ENCODE assay signal across 11 cellular contexts in the genomic region with DNA sequence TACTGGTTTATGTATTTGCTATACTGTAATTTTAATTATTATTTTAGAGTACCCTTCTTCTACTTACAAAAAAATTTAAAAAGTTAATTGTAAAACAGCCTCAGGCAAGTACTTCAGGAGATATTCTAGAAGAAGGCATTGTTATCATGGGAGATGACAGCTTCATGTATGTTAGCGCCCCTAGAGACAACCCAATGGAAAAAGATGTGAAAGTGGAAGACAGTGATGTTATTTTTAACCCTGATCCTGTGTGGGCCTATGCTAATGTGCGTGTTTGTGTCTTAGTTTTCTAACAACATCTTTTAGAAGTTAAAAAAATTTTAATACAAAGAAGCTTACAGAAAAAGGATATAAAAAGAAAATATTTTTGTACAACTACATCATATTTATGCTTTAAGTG.
A peak's percentile ranks its signal among the peaks of the same experiment; 100 is the strongest.
DNase-seq lines count a peak whose midpoint lies in the region; ATAC-seq and TF ChIP-seq lines count a peak whose summit lies in the region.
"Had no signal": no experiment of that assay in that cellular context is flagged by ENCODE, and none has a peak within 500 bp of the region (broad histone marks: within the 10 kb centered on the region; RNA-seq: fewer than 3 reads in every experiment).

No MANE protein-coding gene starts in this region.

- no peaks in the 10 kb centered on the region for H3K27me3 Mint-ChIP-seq in activated T-helper 1 cell treated with anti-CD3 and anti-CD28 coated beads, Interleukin-12 subunit alpha, Interleukin-12 subunit beta, Interleukin-2, Interleukin-4 antibody, amounts not matched to agents 30 ng/mL and 10 ng/mL and 1 ng/mL, durations not matched to agents 14 hours and 24 hours and 36 hours (ENCODE audit: insufficient read depth)
- H3K27me3 Mint-ChIP-seq: CD4-positive, alpha-beta T cell had no signal

- peak; percentile 13 for TF ChIP-seq CTCF in GM12873 (IDR thresholded peaks at IDR 0.05; ENCODE audit: insufficient read depth, low read depth, low read length, missing control alignments)

- no peak for DNase-seq in activated T-helper 1 cell treated with anti-CD3 and anti-CD28 coated beads, Interleukin-12 subunit alpha, Interleukin-12 subunit beta, Interleukin-2, Interleukin-4 antibody, amounts not matched to agents 30 ng/mL and 10 ng/mL and 1 ng/mL, durations not matched to agents 14 hours and 24 hours and 36 hours (ENCODE audit: low spot score)
- DNase-seq in GDM1 (lab: John Stamatoyannopoulos, UW), result no peak
- no peak for DNase-seq in OCI-M2 (lab: John Stamatoyannopoulos, UW; ENCODE audit: unreplicated experiment)
- DNase-seq in HEK293T (ENCODE audit: extremely low spot score), result no peak
- DNase-seq: CD4-positive, alpha-beta T cell; esophagus squamous epithelium; right cardiac atrium had no signal

- H3K4me1 Mint-ChIP-seq in activated T-helper 1 cell treated with anti-CD3 and anti-CD28 coated beads, Interleukin-12 subunit alpha, Interleukin-12 subunit beta, Interleukin-2, Interleukin-4 antibody, amounts not matched to agents 30 ng/mL and 10 ng/mL and 1 ng/mL, durations not matched to agents 14 hours and 24 hours and 36 hours (ENCODE audit: low read depth), result peaks cover 34% of the 10 kb centered on the region

- H3K9me3 Mint-ChIP-seq in activated T-helper 1 cell treated with anti-CD3 and anti-CD28 coated beads, Interleukin-12 subunit alpha, Interleukin-12 subunit beta, Interleukin-2, Interleukin-4 antibody, amounts not matched to agents 30 ng/mL and 10 ng/mL and 1 ng/mL, durations not matched to agents 14 hours and 24 hours and 36 hours, result peaks cover 21% of the 10 kb centered on the region
- H3K9me3 Mint-ChIP-seq: CD4-positive, alpha-beta T cell had no signal

- POLR2A ChIA-PET in HEK293T (lab: Yijun Ruan, JAX), result no interaction called here

- H3K27ac Mint-ChIP-seq in activated T-helper 1 cell treated with anti-CD3 and anti-CD28 coated beads, Interleukin-12 subunit alpha, Interleukin-12 subunit beta, Interleukin-2, Interleukin-4 antibody, amounts not matched to agents 30 ng/mL and 10 ng/mL and 1 ng/mL, durations not matched to agents 14 hours and 24 hours and 36 hours, result peak overlapping the region; percentile 10
- H3K27ac Mint-ChIP-seq: CD4-positive, alpha-beta T cell had no signal

- H3K36me3 Mint-ChIP-seq in activated T-helper 1 cell treated with anti-CD3 and anti-CD28 coated beads, Interleukin-12 subunit alpha, Interleukin-12 subunit beta, Interleukin-2, Interleukin-4 antibody, amounts not matched to agents 30 ng/mL and 10 ng/mL and 1 ng/mL, durations not matched to agents 14 hours and 24 hours and 36 hours (ENCODE audit: low read depth), result peaks cover 9% of the 10 kb centered on the region

- CTCF ChIA-PET in HEK293T (lab: Yijun Ruan, JAX), result interaction anchor here (1.3 kb wide), 1 partner anchor 121 kb away, joined by 3 read pairs; no protein-coding TSS in a partner anchor

- H3K4me3 Mint-ChIP-seq in activated T-helper 1 cell treated with anti-CD3 and anti-CD28 coated beads, Interleukin-12 subunit alpha, Interleukin-12 subunit beta, Interleukin-2, Interleukin-4 antibody, amounts not matched to agents 30 ng/mL and 10 ng/mL and 1 ng/mL, durations not matched to agents 14 hours and 24 hours and 36 hours, result no peak overlapping the region
- H3K4me3 Mint-ChIP-seq: CD4-positive, alpha-beta T cell had no signal

- intact Hi-C loops in activated T-helper 1 cell treated with anti-CD3 and anti-CD28 coated beads, Interleukin-12 subunit alpha, Interleukin-12 subunit beta, Interleukin-2, Interleukin-4 antibody, amounts not matched to agents 30 ng/mL and 10 ng/mL and 1 ng/mL, durations not matched to agents 14 hours and 24 hours and 36 hours (cut with micrococcal nuclease), result loop anchor here (1.0 to 2.0 kb wide), 5 partner anchors 16 to 115 kb away; no protein-coding TSS in a partner anchor

- ATAC-seq in GM19043 (IDR thresholded peaks at IDR 0.05; ENCODE audit: low read depth, unreplicated experiment) (peak; percentile 67), HG03135 (IDR thresholded peaks at IDR 0.05; ENCODE audit: unreplicated experiment) (peak; percentile 75), GM19035 (IDR thresholded peaks at IDR 0.05; ENCODE audit: unreplicated experiment) (no peak)
- ATAC-seq: right cardiac atrium had no signal

TF ChIP-seq in HEK293T, 16 proteins besides CTCF, POLR2A, EP300 and RAD21:
- TF ChIP-seq CTBP1 (IDR thresholded peaks at IDR 0.05; ENCODE audit: borderline replicate concordance), result no peak
- no peak for TF ChIP-seq LEF1 (IDR thresholded peaks at IDR 0.05; ENCODE audit: borderline replicate concordance)
- TF ChIP-seq SUZ12 (IDR thresholded peaks at IDR 0.05), result no peak
- no peak for TF ChIP-seq ELF4 (IDR thresholded peaks at IDR 0.05)
- no peak for TF ChIP-seq HDGF (IDR thresholded peaks at IDR 0.05; ENCODE audit: borderline replicate concordance)
- TF ChIP-seq NFRKB (IDR thresholded peaks at IDR 0.05), result no peak
- TF ChIP-seq, protein P1, sequence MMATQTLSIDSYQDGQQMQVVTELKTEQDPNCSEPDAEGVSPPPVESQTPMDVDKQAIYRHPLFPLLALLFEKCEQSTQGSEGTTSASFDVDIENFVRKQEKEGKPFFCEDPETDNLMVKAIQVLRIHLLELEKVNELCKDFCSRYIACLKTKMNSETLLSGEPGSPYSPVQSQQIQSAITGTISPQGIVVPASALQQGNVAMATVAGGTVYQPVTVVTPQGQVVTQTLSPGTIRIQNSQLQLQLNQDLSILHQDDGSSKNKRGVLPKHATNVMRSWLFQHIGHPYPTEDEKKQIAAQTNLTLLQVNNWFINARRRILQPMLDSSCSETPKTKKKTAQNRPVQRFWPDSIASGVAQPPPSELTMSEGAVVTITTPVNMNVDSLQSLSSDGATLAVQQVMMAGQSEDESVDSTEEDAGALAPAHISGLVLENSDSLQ (IDR thresholded peaks at IDR 0.05), result no peak
- no peak for TF ChIP-seq BHLHE40 (IDR thresholded peaks at IDR 0.05; ENCODE audit: borderline replicate concordance)
- no peak for TF ChIP-seq TARDBP (IDR thresholded peaks at IDR 0.05)
- TF ChIP-seq SP1 (IDR thresholded peaks at IDR 0.05), result no peak
- TF ChIP-seq FOXM1 (IDR thresholded peaks at IDR 0.05; ENCODE audit: borderline replicate concordance), result no peak
- no peak for TF ChIP-seq FOXA1 (IDR thresholded peaks at IDR 0.05)
